Comparison of ENCODE assay signal across 25 cellular contexts in genomic region chr2:20648207-20648606, GRCh38. TPM values are rescaled to one million over a fixed set of nuclear protein-coding genes. Genes with fewer than 3 reads are reported as not detected.
DNase-seq lines count a peak whose midpoint lies in the region; ATAC-seq, FAIRE-seq and TF ChIP-seq lines count a peak whose summit lies in the region.
"Had no signal": no experiment of that assay in that cellular context is flagged by ENCODE, and none has a peak within 500 bp of the region (broad histone marks: within the 10 kb centered on the region; RNA-seq: fewer than 3 reads in every experiment).

No MANE protein-coding gene starts in this region.

- peaks cover 8% of the 10 kb centered on the region for H3K9me3 Mint-ChIP-seq in glutamatergic neuron (ENCODE audit: unreplicated experiment)
- no peaks in the 10 kb centered on the region for H3K9me3 Mint-ChIP-seq in activated T-cell treated with anti-CD3 and anti-CD28 coated beads, Interleukin-2, amount 50 U/mL, for 4 hours
- H3K9me3 Mint-ChIP-seq: activated naive CD4-positive, alpha-beta T cell treated with anti-CD3 and anti-CD28 coated beads, Interleukin-2, amount 50 U/mL, for 72 hours; activated T-helper 2 cell treated with anti-CD3 and anti-CD28 coated beads, Interferon-gamma antibody, Interleukin-2, Interleukin-4, amounts not matched to agents 10 μg/mL and 5 μg/mL and 100 μg/mL, durations not matched to agents 14 hours and 24 hours and 36 hours; WTC11 had no signal

- no peak overlapping the region for H2BK120ac ChIP-seq in neuronal stem cell (ENCODE audit: low read depth, low read length)

- no peak overlapping the region for H2BK12ac ChIP-seq in neuronal stem cell (ENCODE audit: low read length)

- peak overlapping the region; percentile 45 for H3K27ac Mint-ChIP-seq in glutamatergic neuron (ENCODE audit: unreplicated experiment)
- H3K27ac Mint-ChIP-seq: activated T-helper 2 cell treated with anti-CD3 and anti-CD28 coated beads, Interferon-gamma antibody, Interleukin-2, Interleukin-4, amounts not matched to agents 10 μg/mL and 5 μg/mL and 100 μg/mL, durations not matched to agents 14 hours and 24 hours and 36 hours; WTC11 had no signal

- H3K36me3 Mint-ChIP-seq in glutamatergic neuron (ENCODE audit: unreplicated experiment), result no peaks in the 10 kb centered on the region
- H3K36me3 Mint-ChIP-seq in activated T-cell treated with anti-CD3 and anti-CD28 coated beads, Interleukin-2, amount 50 U/mL, for 4 hours (ENCODE audit: insufficient read depth), result peaks cover 11% of the 10 kb centered on the region
- H3K36me3 Mint-ChIP-seq: activated naive CD4-positive, alpha-beta T cell treated with anti-CD3 and anti-CD28 coated beads, Interleukin-2, amount 50 U/mL, for 72 hours had no signal

- no peak for TF ChIP-seq POLR2A in H54 (IDR thresholded peaks at IDR 0.05; ENCODE audit: low read depth, low read length)

- no CpG with 5 or more reads among the region's 4 CpGs for WGBS in neuronal stem cell (ENCODE audit: extremely low coverage in 2 of 2, insufficient read length in 2 of 2, insufficient replicate concordance in 1 of 2), 2 donors

- peak overlapping the region; percentile 6 for H3K18ac ChIP-seq in neuronal stem cell (ENCODE audit: low read length)

- no peak overlapping the region for H3K23ac ChIP-seq in neuronal stem cell (ENCODE audit: low read depth, low read length, poor library complexity)

- peak overlapping the region; percentile 19 for H3K27ac ChIP-seq in BLaER1
- no peak overlapping the region for H3K27ac ChIP-seq in neuronal stem cell (replicated peaks; ENCODE audit: low read length)
- H3K27ac ChIP-seq: epithelial cell of prostate, HL-60, left ventricle myocardium inferior had no signal

- no peak overlapping the region for H3K4ac ChIP-seq in neuronal stem cell (ENCODE audit: low read length)

- no peak for ATAC-seq in activated T-cell treated with anti-CD3 and anti-CD28 coated beads, Interleukin-2, amount 50 U/mL, for 4 hours
- ATAC-seq in HG03457 (IDR thresholded peaks at IDR 0.05; ENCODE audit: unreplicated experiment), result no peak
- ATAC-seq: activated naive CD4-positive, alpha-beta T cell treated with anti-CD3 and anti-CD28 coated beads, Interleukin-2, amount 50 U/mL, for 72 hours; WTC11 had no signal

- H3K4me2 ChIP-seq in BLaER1 (peak overlapping the region; percentile 98), Loucy (ENCODE audit: low read depth, low read length, poor library complexity, severe bottlenecking) (peak overlapping the region; percentile 99), neuronal stem cell (ENCODE audit: insufficient read depth, low read length, poor library complexity, severe bottlenecking) (no peak overlapping the region)

- H3K9me2 ChIP-seq in Loucy (replicated peaks; ENCODE audit: low read depth, low read length), result no peaks in the 10 kb centered on the region

- H3K9ac ChIP-seq in BLaER1 (no peak overlapping the region), Loucy (ENCODE audit: low read depth, low read length, poor library complexity, severe bottlenecking) (peak overlapping the region; percentile 51), neuronal stem cell (ENCODE audit: low read depth, low read length, poor library complexity) (no peak overlapping the region)

- peaks cover 58% of the 10 kb centered on the region for H3K4me1 ChIP-seq in BLaER1
- peaks cover 51% of the 10 kb centered on the region for H3K4me1 ChIP-seq in Loucy (ENCODE audit: insufficient read depth, low read length, poor library complexity, severe bottlenecking)
- H3K4me1 ChIP-seq in neuronal stem cell (ENCODE audit: control insufficient read depth in 2 of 2, insufficient read depth in 1 of 2, low read depth in 1 of 2, low read length in 2 of 2), result peaks cover 6 to 24% of the 10 kb centered on the region in 2 donors

- H2AFZ ChIP-seq in Loucy (ENCODE audit: low read length) (no peak overlapping the region), neuronal stem cell (ENCODE audit: low read length) (no peak overlapping the region)

- H3K79me1 ChIP-seq in neuronal stem cell (ENCODE audit: low read depth, low read length), result no peaks in the 10 kb centered on the region

- no peaks in the 10 kb centered on the region; the same call in 1 of the 2 replicates for H3F3A ChIP-seq in Loucy (ENCODE audit: low read depth)

- H3K79me2 ChIP-seq in Loucy (ENCODE audit: insufficient read depth, low read length), result peaks cover 4% of the 10 kb centered on the region; the same call in 1 of the 2 replicates

- H3K4me3 Mint-ChIP-seq in glutamatergic neuron (ENCODE audit: unreplicated experiment), result peak overlapping the region; percentile 47
- H3K4me3 Mint-ChIP-seq in activated T-cell treated with anti-CD3 and anti-CD28 coated beads, Interleukin-2, amount 50 U/mL, for 4 hours, result no peak overlapping the region
- H3K4me3 Mint-ChIP-seq: WTC11 had no signal

- TF ChIP-seq CTCF in Loucy (conservative IDR thresholded peaks at IDR 0.05; ENCODE audit: low read length), result no peak
- no peak for TF ChIP-seq CTCF in glutamatergic neuron (IDR thresholded peaks at IDR 0.05; ENCODE audit: partially characterized antibody, unreplicated experiment)

- peak overlapping the region; percentile 58 for H2BK5ac ChIP-seq in neuronal stem cell (ENCODE audit: low read length)

- H3K36me3 ChIP-seq in BLaER1, result peaks cover 23% of the 10 kb centered on the region
- no peaks in the 10 kb centered on the region for H3K36me3 ChIP-seq in Loucy (ENCODE audit: insufficient read depth, low read length)
- H3K36me3 ChIP-seq in neuronal stem cell (replicated peaks in 1 of 2; ENCODE audit: control insufficient read depth in 2 of 2, insufficient read depth in 2 of 2, low read length in 2 of 2), result peaks cover 0 to 8% of the 10 kb centered on the region in 2 donors

- DNase-seq in glutamatergic neuron (no peak), neuronal stem cell (ENCODE audit: low spot score) (no peak), H54 (ENCODE audit: insufficient read length, low spot score) (no peak), SIG-M5 treated with dmso at 0.1 percent for 504 hours (lab: John Stamatoyannopoulos, UW; ENCODE audit: unreplicated experiment) (no peak)
- no peak for DNase-seq in activated T-cell treated with anti-CD3 and anti-CD28 coated beads, Interleukin-2, amount 50 U/mL, for 4 hours
- DNase-seq: central memory CD4-positive, alpha-beta T cell; HCEC 1CT; left ventricle myocardium inferior; NCI-H2029 treated with DMSO at 0.1 percent for 48 hours; NCI-H226; NCI-H774; nucleus accumbens; small intestine; stimulated activated CD4-positive, alpha-beta T cell treated with anti-CD3 and anti-CD28 coated beads, Interleukin-2, amount 100 ng/mL, for 24 hours; T-helper 9 cell had no signal

- no peak overlapping the region for H4K91ac ChIP-seq in neuronal stem cell (ENCODE audit: low read depth, low read length, poor library complexity)

- H2AK5ac ChIP-seq in neuronal stem cell (ENCODE audit: low read depth, low read length), result no peak overlapping the region

- H2BK15ac ChIP-seq in neuronal stem cell (ENCODE audit: low read length), result no peak overlapping the region

- FAIRE-seq in H54 (lab: Jason Lieb, UNC), result no peak
- FAIRE-seq: astrocyte, small intestine had no signal

- H3K4me1 Mint-ChIP-seq in glutamatergic neuron (ENCODE audit: low read depth, unreplicated experiment), result peaks cover 30% of the 10 kb centered on the region
- H3K4me1 Mint-ChIP-seq in activated T-cell treated with anti-CD3 and anti-CD28 coated beads, Interleukin-2, amount 50 U/mL, for 4 hours (ENCODE audit: low read depth), result peaks cover 32% of the 10 kb centered on the region

- H3K27me3 ChIP-seq in BLaER1, result no peaks in the 10 kb centered on the region
- H3K27me3 ChIP-seq in Loucy (ENCODE audit: insufficient read depth, low read length, poor library complexity, severe bottlenecking), result no peaks in the 10 kb centered on the region
- peaks cover 0 to 9% (median 2%) of the 10 kb centered on the region in 3 experiments for H3K27me3 ChIP-seq in neuronal stem cell (ENCODE audit: control insufficient read depth in 3 of 3, insufficient read depth in 3 of 3, low read depth in 1 of 3, low read length in 3 of 3)

- no peak overlapping the region for H4K8ac ChIP-seq in neuronal stem cell (ENCODE audit: low read depth, low read length)

- H3K27me3 Mint-ChIP-seq in glutamatergic neuron (ENCODE audit: unreplicated experiment), result peaks cover 16% of the 10 kb centered on the region
- no peaks in the 10 kb centered on the region for H3K27me3 Mint-ChIP-seq in activated T-cell treated with anti-CD3 and anti-CD28 coated beads, Interleukin-2, amount 50 U/mL, for 4 hours (ENCODE audit: low read depth)

- H3K14ac ChIP-seq in neuronal stem cell (ENCODE audit: low read length), result no peak overlapping the region

- H3K4me3 ChIP-seq in BLaER1, result peak overlapping the region; percentile 18; the same call in 1 of the 2 replicates
- H3K4me3 ChIP-seq in Loucy (ENCODE audit: low read length, poor library complexity, severe bottlenecking), result peak overlapping the region; percentile 10
- no peak overlapping the region for H3K4me3 ChIP-seq in neuronal stem cell (ENCODE audit: low read length in 2 of 2)
- H3K4me3 ChIP-seq: left ventricle myocardium inferior had no signal

- no peaks in the 10 kb centered on the region for H3K9me3 ChIP-seq in BLaER1
- H3K9me3 ChIP-seq in Loucy (ENCODE audit: insufficient read depth, low read depth, low read length), result no peaks in the 10 kb centered on the region
- H3K9me3 ChIP-seq in neuronal stem cell (replicated peaks in 1 of 2; ENCODE audit: control insufficient read depth in 2 of 2, insufficient read depth in 1 of 2, low read depth in 1 of 2, low read length in 2 of 2), result no peaks in the 10 kb centered on the region
- H3K9me3 ChIP-seq: left ventricle myocardium inferior had no signal

- peaks cover under 1% of the 10 kb centered on the region; the same call in 1 of the 2 replicates for H4K20me1 ChIP-seq in BLaER1
- H4K20me1 ChIP-seq in Loucy (ENCODE audit: insufficient read depth, low read length, poor library complexity, severe bottlenecking), result no peaks in the 10 kb centered on the region

RNA-seq across cellular contexts. Expression of gene HS1BP3, which starts 2.7 kb away (rescaled TPM):
- total RNA-seq in glutamatergic neuron (ENCODE audit: unreplicated experiment), result 23.8 TPM
- polyA plus RNA-seq in neuronal stem cell (2013, experiment 1 of 2), result 13.1 TPM
- polyA plus RNA-seq in neuronal stem cell (2013, experiment 2 of 2), result 12.9 TPM
- total RNA-seq in activated T-cell treated with anti-CD3 and anti-CD28 coated beads, Interleukin-2, amount 50 U/mL, for 4 hours, result 1 to 10 TPM; 6.0 to 6.7 (median 6.3) TPM

RNA-seq across cellular contexts. Expression of gene GDF7, which starts 18.7 kb away (rescaled TPM):
- not detected for total RNA-seq in glutamatergic neuron (ENCODE audit: unreplicated experiment)
- polyA plus RNA-seq in neuronal stem cell (2013, experiment 1 of 2), result 0.04 TPM
- 0.06 TPM for polyA plus RNA-seq in neuronal stem cell (2013, experiment 2 of 2)
- under 1 TPM in 2 of 3 donors, not detected in 1; 0.03 to 0.05 TPM for total RNA-seq in activated T-cell treated with anti-CD3 and anti-CD28 coated beads, Interleukin-2, amount 50 U/mL, for 4 hours
- total RNA-seq: A673 had no signal

Comparison
In these comparisons a context has a peak if more than half of its experiments do, and no peak if none do; other contexts are left out.
1. H3K4me3 ChIP-seq: peak in BLaER1 (single experiment) and Loucy (single experiment); none in neuronal stem cell (0 of 2).